1 cellular context compared by ENCODE assay signal in the genomic region with DNA sequence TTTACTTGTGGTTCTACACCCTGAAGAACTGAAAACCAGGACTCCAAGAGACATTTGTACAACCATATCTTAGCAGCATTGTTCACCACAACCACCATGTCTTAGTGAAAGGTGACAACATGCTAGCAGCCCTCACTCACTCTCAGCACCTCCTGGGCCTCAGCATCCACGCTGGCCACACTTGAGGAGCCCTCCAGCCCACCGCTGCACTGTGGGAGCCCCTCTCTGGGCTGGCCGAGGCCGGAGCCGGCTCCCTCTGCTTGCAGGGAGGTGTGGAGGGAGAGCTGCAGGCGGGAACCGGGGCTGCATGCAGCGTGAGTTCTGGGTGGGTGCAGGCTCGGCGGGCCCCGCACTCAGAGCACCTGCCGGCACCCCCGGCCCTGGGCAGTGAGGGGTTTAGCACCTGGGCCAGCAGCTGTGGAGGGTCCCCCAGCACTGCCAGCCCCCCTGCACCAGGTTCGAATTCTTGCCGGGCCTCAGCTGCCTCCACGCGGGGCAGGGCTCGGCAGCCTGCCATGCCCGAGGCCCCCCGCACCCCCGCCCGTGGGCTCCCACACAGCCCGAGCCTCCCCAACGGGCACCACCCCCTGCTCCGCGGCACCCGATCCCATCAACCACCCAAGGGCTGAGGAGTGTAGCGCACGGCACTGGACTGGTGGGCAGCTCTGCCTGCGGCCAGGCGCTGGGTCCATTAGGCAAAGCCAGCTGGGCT.
A peak's percentile ranks its signal among the peaks of the same experiment; 100 is the strongest.
TF ChIP-seq lines count a peak whose summit lies in the region.

No MANE protein-coding gene starts in this region.

TF ChIP-seq in HepG2, 621 proteins besides CTCF, POLR2A, EP300 and RAD21:
- TF ChIP-seq BCL6 (CRISPR knock-in tag; IDR thresholded peaks at IDR 0.05) (no peak), ZNF160 (CRISPR knock-in tag; IDR thresholded peaks at IDR 0.05) (no peak), ZNF772 (CRISPR knock-in tag; IDR thresholded peaks at IDR 0.05) (no peak), NBN (conservative IDR thresholded peaks at IDR 0.05) (no peak), ZNF850 (CRISPR knock-in tag; conservative IDR thresholded peaks at IDR 0.05) (peak; percentile 99), MED13 (CRISPR knock-in tag; IDR thresholded peaks at IDR 0.05) (no peak)
